ENCODE assay signal across 1 cellular context in the genomic region with DNA sequence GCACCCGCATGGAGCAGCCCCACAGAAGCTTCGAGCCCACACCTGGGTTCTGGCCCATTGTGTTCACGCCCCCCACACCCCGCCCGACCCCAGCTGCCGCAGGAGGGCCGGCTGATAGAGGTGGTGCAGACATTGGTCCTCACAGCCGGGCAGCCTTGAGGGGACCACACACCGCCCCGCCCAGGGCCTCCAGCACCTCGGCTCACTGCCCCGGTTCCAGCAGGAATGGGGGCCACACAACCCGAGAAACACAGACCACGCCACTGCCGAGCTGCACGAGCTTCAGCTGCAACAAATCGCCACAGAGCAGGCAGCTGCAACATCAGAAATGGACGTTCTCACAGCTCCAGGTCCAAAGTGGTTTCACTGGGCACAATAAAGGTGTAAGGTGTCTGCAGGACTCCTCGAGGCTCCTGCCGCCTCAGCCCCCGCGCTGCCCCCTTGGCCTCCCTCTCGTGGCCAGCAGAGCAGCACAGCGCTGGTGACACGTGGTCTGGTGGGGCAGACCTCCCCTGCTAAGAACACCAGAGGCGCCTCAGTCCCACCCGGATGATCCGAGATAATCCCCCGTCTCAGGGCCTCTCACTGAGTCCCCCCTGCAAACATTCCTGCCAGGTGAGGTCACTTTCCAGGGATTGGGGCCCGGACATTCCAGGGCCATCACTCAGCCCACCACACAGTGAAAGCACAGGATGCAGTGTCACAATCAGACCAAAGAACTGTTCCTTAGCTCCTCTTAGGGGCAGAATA.
TF ChIP-seq lines count a peak whose summit lies in the region.

No MANE protein-coding gene starts in this region.

TF ChIP-seq in H1, 55 proteins besides CTCF, POLR2A, EP300 and RAD21 (continued from another document):
- TF ChIP-seq SIN3A (conservative IDR thresholded peaks at IDR 0.05 in 1 of 2, IDR thresholded peaks at IDR 0.05 in 1 of 2; ENCODE audit: low read depth in 1 of 2, low read length in 2 of 2) (no peak), RBBP5 (IDR thresholded peaks at IDR 0.05; ENCODE audit: borderline replicate concordance, low read depth, low read length) (peak; percentile 49; the same call in 1 of the 2 replicates), TBP (IDR thresholded peaks at IDR 0.05; ENCODE audit: low read depth, low read length) (no peak), JUN (IDR thresholded peaks at IDR 0.05; ENCODE audit: low read depth, low read length) (peak; percentile 99), JUND (IDR thresholded peaks at IDR 0.05; ENCODE audit: low read length) (peak; percentile 99), CBX8 (IDR thresholded peaks at IDR 0.05; ENCODE audit: borderline replicate concordance, low read depth, low read length) (no peak), RFX5 (IDR thresholded peaks at IDR 0.05; ENCODE audit: borderline replicate concordance, low read depth, low read length) (no peak), EZH2 (IDR thresholded peaks at IDR 0.05; ENCODE audit: low read depth, low read length, severe bottlenecking) (peak; percentile 25)
- TF ChIP-seq, protein P1, sequence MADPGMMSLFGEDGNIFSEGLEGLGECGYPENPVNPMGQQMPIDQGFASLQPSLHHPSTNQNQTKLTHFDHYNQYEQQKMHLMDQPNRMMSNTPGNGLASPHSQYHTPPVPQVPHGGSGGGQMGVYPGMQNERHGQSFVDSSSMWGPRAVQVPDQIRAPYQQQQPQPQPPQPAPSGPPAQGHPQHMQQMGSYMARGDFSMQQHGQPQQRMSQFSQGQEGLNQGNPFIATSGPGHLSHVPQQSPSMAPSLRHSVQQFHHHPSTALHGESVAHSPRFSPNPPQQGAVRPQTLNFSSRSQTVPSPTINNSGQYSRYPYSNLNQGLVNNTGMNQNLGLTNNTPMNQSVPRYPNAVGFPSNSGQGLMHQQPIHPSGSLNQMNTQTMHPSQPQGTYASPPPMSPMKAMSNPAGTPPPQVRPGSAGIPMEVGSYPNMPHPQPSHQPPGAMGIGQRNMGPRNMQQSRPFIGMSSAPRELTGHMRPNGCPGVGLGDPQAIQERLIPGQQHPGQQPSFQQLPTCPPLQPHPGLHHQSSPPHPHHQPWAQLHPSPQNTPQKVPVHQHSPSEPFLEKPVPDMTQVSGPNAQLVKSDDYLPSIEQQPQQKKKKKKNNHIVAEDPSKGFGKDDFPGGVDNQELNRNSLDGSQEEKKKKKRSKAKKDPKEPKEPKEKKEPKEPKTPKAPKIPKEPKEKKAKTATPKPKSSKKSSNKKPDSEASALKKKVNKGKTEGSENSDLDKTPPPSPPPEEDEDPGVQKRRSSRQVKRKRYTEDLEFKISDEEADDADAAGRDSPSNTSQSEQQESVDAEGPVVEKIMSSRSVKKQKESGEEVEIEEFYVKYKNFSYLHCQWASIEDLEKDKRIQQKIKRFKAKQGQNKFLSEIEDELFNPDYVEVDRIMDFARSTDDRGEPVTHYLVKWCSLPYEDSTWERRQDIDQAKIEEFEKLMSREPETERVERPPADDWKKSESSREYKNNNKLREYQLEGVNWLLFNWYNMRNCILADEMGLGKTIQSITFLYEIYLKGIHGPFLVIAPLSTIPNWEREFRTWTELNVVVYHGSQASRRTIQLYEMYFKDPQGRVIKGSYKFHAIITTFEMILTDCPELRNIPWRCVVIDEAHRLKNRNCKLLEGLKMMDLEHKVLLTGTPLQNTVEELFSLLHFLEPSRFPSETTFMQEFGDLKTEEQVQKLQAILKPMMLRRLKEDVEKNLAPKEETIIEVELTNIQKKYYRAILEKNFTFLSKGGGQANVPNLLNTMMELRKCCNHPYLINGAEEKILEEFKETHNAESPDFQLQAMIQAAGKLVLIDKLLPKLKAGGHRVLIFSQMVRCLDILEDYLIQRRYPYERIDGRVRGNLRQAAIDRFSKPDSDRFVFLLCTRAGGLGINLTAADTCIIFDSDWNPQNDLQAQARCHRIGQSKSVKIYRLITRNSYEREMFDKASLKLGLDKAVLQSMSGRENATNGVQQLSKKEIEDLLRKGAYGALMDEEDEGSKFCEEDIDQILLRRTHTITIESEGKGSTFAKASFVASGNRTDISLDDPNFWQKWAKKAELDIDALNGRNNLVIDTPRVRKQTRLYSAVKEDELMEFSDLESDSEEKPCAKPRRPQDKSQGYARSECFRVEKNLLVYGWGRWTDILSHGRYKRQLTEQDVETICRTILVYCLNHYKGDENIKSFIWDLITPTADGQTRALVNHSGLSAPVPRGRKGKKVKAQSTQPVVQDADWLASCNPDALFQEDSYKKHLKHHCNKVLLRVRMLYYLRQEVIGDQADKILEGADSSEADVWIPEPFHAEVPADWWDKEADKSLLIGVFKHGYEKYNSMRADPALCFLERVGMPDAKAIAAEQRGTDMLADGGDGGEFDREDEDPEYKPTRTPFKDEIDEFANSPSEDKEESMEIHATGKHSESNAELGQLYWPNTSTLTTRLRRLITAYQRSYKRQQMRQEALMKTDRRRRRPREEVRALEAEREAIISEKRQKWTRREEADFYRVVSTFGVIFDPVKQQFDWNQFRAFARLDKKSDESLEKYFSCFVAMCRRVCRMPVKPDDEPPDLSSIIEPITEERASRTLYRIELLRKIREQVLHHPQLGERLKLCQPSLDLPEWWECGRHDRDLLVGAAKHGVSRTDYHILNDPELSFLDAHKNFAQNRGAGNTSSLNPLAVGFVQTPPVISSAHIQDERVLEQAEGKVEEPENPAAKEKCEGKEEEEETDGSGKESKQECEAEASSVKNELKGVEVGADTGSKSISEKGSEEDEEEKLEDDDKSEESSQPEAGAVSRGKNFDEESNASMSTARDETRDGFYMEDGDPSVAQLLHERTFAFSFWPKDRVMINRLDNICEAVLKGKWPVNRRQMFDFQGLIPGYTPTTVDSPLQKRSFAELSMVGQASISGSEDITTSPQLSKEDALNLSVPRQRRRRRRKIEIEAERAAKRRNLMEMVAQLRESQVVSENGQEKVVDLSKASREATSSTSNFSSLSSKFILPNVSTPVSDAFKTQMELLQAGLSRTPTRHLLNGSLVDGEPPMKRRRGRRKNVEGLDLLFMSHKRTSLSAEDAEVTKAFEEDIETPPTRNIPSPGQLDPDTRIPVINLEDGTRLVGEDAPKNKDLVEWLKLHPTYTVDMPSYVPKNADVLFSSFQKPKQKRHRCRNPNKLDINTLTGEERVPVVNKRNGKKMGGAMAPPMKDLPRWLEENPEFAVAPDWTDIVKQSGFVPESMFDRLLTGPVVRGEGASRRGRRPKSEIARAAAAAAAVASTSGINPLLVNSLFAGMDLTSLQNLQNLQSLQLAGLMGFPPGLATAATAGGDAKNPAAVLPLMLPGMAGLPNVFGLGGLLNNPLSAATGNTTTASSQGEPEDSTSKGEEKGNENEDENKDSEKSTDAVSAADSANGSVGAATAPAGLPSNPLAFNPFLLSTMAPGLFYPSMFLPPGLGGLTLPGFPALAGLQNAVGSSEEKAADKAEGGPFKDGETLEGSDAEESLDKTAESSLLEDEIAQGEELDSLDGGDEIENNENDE (IDR thresholded peaks at IDR 0.05; ENCODE audit: insufficient replicate concordance, low read length), result no peak
- TF ChIP-seq, protein P2, sequence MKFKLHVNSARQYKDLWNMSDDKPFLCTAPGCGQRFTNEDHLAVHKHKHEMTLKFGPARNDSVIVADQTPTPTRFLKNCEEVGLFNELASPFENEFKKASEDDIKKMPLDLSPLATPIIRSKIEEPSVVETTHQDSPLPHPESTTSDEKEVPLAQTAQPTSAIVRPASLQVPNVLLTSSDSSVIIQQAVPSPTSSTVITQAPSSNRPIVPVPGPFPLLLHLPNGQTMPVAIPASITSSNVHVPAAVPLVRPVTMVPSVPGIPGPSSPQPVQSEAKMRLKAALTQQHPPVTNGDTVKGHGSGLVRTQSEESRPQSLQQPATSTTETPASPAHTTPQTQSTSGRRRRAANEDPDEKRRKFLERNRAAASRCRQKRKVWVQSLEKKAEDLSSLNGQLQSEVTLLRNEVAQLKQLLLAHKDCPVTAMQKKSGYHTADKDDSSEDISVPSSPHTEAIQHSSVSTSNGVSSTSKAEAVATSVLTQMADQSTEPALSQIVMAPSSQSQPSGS (IDR thresholded peaks at IDR 0.05; ENCODE audit: low read length), result peak; percentile 93; the same call in 1 of the 2 replicates
- TF ChIP-seq, protein P3, sequence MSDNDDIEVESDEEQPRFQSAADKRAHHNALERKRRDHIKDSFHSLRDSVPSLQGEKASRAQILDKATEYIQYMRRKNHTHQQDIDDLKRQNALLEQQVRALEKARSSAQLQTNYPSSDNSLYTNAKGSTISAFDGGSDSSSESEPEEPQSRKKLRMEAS (IDR thresholded peaks at IDR 0.05), result peak; percentile 95
